ENCODE assay signal across 7 cellular contexts in the genomic region with DNA sequence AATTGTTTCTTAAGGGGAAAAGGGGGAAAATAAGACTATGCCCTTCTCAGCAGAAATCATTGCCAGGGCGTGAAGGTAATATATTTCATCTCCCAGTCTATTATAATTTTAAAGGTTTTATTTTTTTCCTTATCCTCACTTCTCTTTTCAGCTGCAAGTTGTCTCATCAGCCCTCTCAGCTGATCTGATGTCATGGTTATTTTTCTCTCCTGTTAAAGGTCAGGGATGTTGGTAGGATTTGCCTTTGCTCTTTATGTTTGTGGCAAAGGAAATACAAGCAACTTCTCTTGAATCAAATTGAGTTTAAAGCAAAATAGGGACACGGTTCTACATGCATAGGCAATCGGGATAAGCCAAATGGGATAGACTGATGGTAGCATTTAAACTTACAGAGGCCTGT.
"Had no signal": no experiment of that assay in that cellular context is flagged by ENCODE, and none has a peak within 500 bp of the region (broad histone marks: within the 10 kb centered on the region; RNA-seq: fewer than 3 reads in every experiment).

No MANE protein-coding gene starts in this region.

- H3K27ac Mint-ChIP-seq: HFFc6 had no signal

- H3K36me3 ChIP-seq: HAP-1 had no signal

- H3K9ac ChIP-seq: GM23248 had no signal

- DNase-seq: GM23248, GOT3, H7, HFFc6, IMR-90 had no signal

- H3K9me3 ChIP-seq: HAP-1 had no signal

- H3K4me1 ChIP-seq: HAP-1 had no signal

- H3K27ac ChIP-seq: GM23248 had no signal

- H3K4me3 ChIP-seq: GM23248, HAP-1 had no signal

- ATAC-seq: HCT116 had no signal
